9 cellular contexts compared by ENCODE assay signal in the genomic region with DNA sequence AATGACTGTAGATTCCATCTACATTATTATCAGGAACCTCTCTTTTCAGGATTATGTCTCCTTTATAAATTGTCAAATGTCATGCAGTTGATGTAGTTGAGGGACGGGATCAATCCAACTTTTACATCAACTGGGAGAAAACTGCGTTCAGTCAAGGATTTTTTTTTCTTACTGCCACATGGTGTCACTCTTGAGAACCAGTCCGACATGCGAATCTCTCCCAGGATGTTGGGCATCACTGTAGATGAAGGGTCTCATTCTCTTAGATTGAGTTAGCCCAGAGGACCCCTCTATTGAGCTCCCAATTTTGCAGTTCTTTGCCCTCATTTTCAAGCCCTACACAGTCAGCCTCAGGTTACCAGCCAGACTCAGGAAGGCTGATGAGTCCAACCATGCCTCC.
A peak's percentile ranks its signal among the peaks of the same experiment; 100 is the strongest.
DNase-seq lines count a peak whose midpoint lies in the region; ATAC-seq and TF ChIP-seq lines count a peak whose summit lies in the region.
"Had no signal": no experiment of that assay in that cellular context is flagged by ENCODE, and none has a peak within 500 bp of the region (broad histone marks: within the 10 kb centered on the region; RNA-seq: fewer than 3 reads in every experiment).

No MANE protein-coding gene starts in this region.

- dilution Hi-C loops in IMR-90 (cut with HindIII; ENCODE audit: low sequenced_read_pairs, unreplicated experiment), result no loop called here

- peak; percentile 48 for TF ChIP-seq RAD21 in IMR-90 (IDR thresholded peaks at IDR 0.05; ENCODE audit: low read length)

- no peaks in the 10 kb centered on the region for H3K4me1 Mint-ChIP-seq in activated T-cell treated with anti-CD3 and anti-CD28 coated beads, Interleukin-2, amount 50 U/mL, for 72 hours (ENCODE audit: low read depth)

- no peak overlapping the region for H2BK5ac ChIP-seq in IMR-90 (ENCODE audit: low read depth, low read length, poor library complexity, severe bottlenecking)

- H3K4ac ChIP-seq in IMR-90 (ENCODE audit: low read depth, low read length), result no peak overlapping the region

- no peak overlapping the region for H3K27ac Mint-ChIP-seq in activated T-cell treated with anti-CD3 and anti-CD28 coated beads, Interleukin-2, amount 50 U/mL, for 72 hours

- in situ Hi-C loops in IMR-90 (cut with MboI; ENCODE audit: low sequenced_read_pairs), result no loop called here
- in situ Hi-C loops in astrocyte of the cerebellum (cut with HindIII; ENCODE audit: low sequenced_read_pairs), result loop anchor here (25.0 kb wide), 1 partner anchor 260 kb away; no protein-coding TSS in a partner anchor

- H3K27me3 ChIP-seq in IMR-90 (ENCODE audit: control insufficient read depth, insufficient read depth, low read length), result no peaks in the 10 kb centered on the region

- CTCF ChIA-PET in IMR-90 (lab: Yijun Ruan, JAX), result interaction anchor here (1.3 kb wide), 1 partner anchor 242 kb away, joined by 4 read pairs; no protein-coding TSS in a partner anchor

- no peaks in the 10 kb centered on the region for H3K79me1 ChIP-seq in IMR-90 (ENCODE audit: low read depth in 1 of 2, low read length in 2 of 2)

- DNase-seq in DMS53 treated with DMSO at 0.1 percent for 48 hours (lab: John Stamatoyannopoulos, UW; ENCODE audit: unreplicated experiment) (peak; percentile 30), IMR-90 (peak; percentile 13), astrocyte of the cerebellum (ENCODE audit: low read depth) (no peak), medulla oblongata (ENCODE audit: extremely low spot score) (peak; percentile 60), NCI-H187 (lab: John Stamatoyannopoulos, UW) (no peak)
- no peak for DNase-seq in activated T-cell treated with anti-CD3 and anti-CD28 coated beads, Interleukin-2, amount 50 U/mL, for 72 hours
- DNase-seq: stimulated activated CD4-positive, alpha-beta T cell treated with anti-CD3 and anti-CD28 coated beads, Interleukin-2, amount 100 ng/mL, for 24 hours had no signal

- intact Hi-C loops in IMR-90 (cut with micrococcal nuclease), result loop anchor here (1.0 kb wide), 1 partner anchor 243 kb away; no protein-coding TSS in a partner anchor

- H3K4me3 ChIP-seq in IMR-90 (ENCODE audit: insufficient read depth, low read depth, low read length) (no peak overlapping the region), astrocyte of the cerebellum (ENCODE audit: low read depth, low read length) (no peak overlapping the region)

- H3K36me3 Mint-ChIP-seq in activated T-cell treated with anti-CD3 and anti-CD28 coated beads, Interleukin-2, amount 50 U/mL, for 72 hours (ENCODE audit: insufficient read depth in 2 of 2), result no peaks in the 10 kb centered on the region

- no peaks in the 10 kb centered on the region for H4K20me1 ChIP-seq in IMR-90 (ENCODE audit: insufficient read depth, low read length)

- no peak overlapping the region for H4K5ac ChIP-seq in IMR-90 (ENCODE audit: low read depth, low read length)

- H3K9me3 Mint-ChIP-seq in activated T-cell treated with anti-CD3 and anti-CD28 coated beads, Interleukin-2, amount 50 U/mL, for 72 hours, result peaks cover 0 to 2% of the 10 kb centered on the region in 2 donors

- H3K9ac ChIP-seq in IMR-90 (ENCODE audit: low read depth, low read length), result no peak overlapping the region

- H3K23ac ChIP-seq in IMR-90 (ENCODE audit: low read depth, low read length), result no peak overlapping the region

- H3K27me3 Mint-ChIP-seq in activated T-cell treated with anti-CD3 and anti-CD28 coated beads, Interleukin-2, amount 50 U/mL, for 72 hours (ENCODE audit: low read depth), result peaks cover 5% of the 10 kb centered on the region

- no peaks in the 10 kb centered on the region for H3K36me3 ChIP-seq in IMR-90 (ENCODE audit: control insufficient read depth, insufficient read depth, low read length)

- no peak for ATAC-seq in IMR-90 (ENCODE audit: low read depth)
- no peak for ATAC-seq in activated T-cell treated with anti-CD3 and anti-CD28 coated beads, Interleukin-2, amount 50 U/mL, for 72 hours (replicated peaks in 1 of 2)
- ATAC-seq in HG02870 (IDR thresholded peaks at IDR 0.05; ENCODE audit: unreplicated experiment), result no peak
- ATAC-seq in HG03571 (IDR thresholded peaks at IDR 0.05; ENCODE audit: unreplicated experiment), result no peak

- no peak overlapping the region for H2AK9ac ChIP-seq in IMR-90 (replicated peaks; ENCODE audit: low read depth, low read length, poor library complexity)

- no TSS peak for BruUV-seq in IMR-90 (replicated peaks; lab: Mats Ljungman, UMichigan)

- H3K9me1 ChIP-seq in IMR-90 (ENCODE audit: insufficient read depth, low read length), result no peaks in the 10 kb centered on the region

- H2BK120ac ChIP-seq in IMR-90 (ENCODE audit: low read depth, low read length), result no peak overlapping the region

- H4K91ac ChIP-seq in IMR-90 (ENCODE audit: insufficient read depth, low read depth, low read length), result no peak overlapping the region

- H3K27ac ChIP-seq in IMR-90 (ENCODE audit: insufficient read depth, low read length), result no peak overlapping the region

- no CpG with 5 or more reads among the region's 4 CpGs for WGBS in IMR-90 (ENCODE audit: extremely low coverage in 2 of 2, insufficient read length in 1 of 2), 2 experiments

- no peak overlapping the region for H3K4me3 Mint-ChIP-seq in activated T-cell treated with anti-CD3 and anti-CD28 coated beads, Interleukin-2, amount 50 U/mL, for 72 hours

- H4K8ac ChIP-seq in IMR-90 (ENCODE audit: low read depth in 2 of 2, low read length in 2 of 2), result no peak overlapping the region

- TF ChIP-seq CTCF in IMR-90 (conservative IDR thresholded peaks at IDR 0.05; ENCODE audit: low read depth, low read length) (peak; percentile 41), astrocyte of the cerebellum (IDR thresholded peaks at IDR 0.05; ENCODE audit: low read depth, low read length, missing control alignments) (peak; percentile 43)

- H3K56ac ChIP-seq in IMR-90 (ENCODE audit: extremely low read depth, insufficient read depth, low read length), result no peak overlapping the region

- no peaks in the 10 kb centered on the region for H3K9me3 ChIP-seq in IMR-90 (ENCODE audit: control insufficient read depth, insufficient read depth, low read length)

- H2AK5ac ChIP-seq in IMR-90 (ENCODE audit: low read depth, low read length), result no peak overlapping the region

- no peak overlapping the region for H3K4me2 ChIP-seq in IMR-90 (ENCODE audit: low read depth, low read length)

- POLR2A ChIA-PET in IMR-90 (lab: Charles Lee; ENCODE audit: unreplicated experiment), result no interaction called here

- no peak overlapping the region for H2AFZ ChIP-seq in IMR-90 (replicated peaks; ENCODE audit: low read length, poor library complexity)

- no peak overlapping the region for H3K14ac ChIP-seq in IMR-90 (replicated peaks; ENCODE audit: low read depth, low read length)

- no peak overlapping the region for H2BK15ac ChIP-seq in IMR-90 (ENCODE audit: low read depth, low read length)

- no peak for TF ChIP-seq POLR2A in IMR-90 (IDR thresholded peaks at IDR 0.05; ENCODE audit: low read depth, low read length)

- H2BK20ac ChIP-seq in IMR-90 (ENCODE audit: low read depth, low read length), result no peak overlapping the region

- no peaks in the 10 kb centered on the region for H3K4me1 ChIP-seq in IMR-90 (ENCODE audit: control insufficient read depth, insufficient read depth, low read length)

- H3K18ac ChIP-seq in IMR-90 (ENCODE audit: low read depth, low read length), result no peak overlapping the region

TF ChIP-seq in IMR-90, 13 proteins besides CTCF, POLR2A, EP300 and RAD21:
- TF ChIP-seq SMC3 (IDR thresholded peaks at IDR 0.05; ENCODE audit: low read depth, low read length) (peak; percentile 40), CHD1 (IDR thresholded peaks at IDR 0.05; ENCODE audit: low read depth, low read length) (no peak)

Comparison
In these comparisons a context has a peak if more than half of its experiments do, and no peak if none do; other contexts are left out.
1. DNase-seq: peak in DMS53 treated with DMSO at 0.1 percent for 48 hours (single experiment), IMR-90 (single experiment) and medulla oblongata (single experiment); none in astrocyte of the cerebellum (single experiment), activated T-cell treated with anti-CD3 and anti-CD28 coated beads, Interleukin-2, amount 50 U/mL, for 72 hours (0 of 2) and NCI-H187 (0 of 2).